1 cellular context compared by ENCODE assay signal in genomic region chr12:132986001-132986884, GRCh38.
TF ChIP-seq lines count a peak whose summit lies in the region.

Gene ZNF26, plus strand, starts transcription at chr12:132986367. Its CDS starts 474 bp downstream, at chr12:132986841.

TF ChIP-seq in HepG2, 621 proteins besides CTCF, POLR2A, EP300 and RAD21 (continued from another document and continues in another):
- TF ChIP-seq REST (IDR thresholded peaks at IDR 0.05; ENCODE audit: borderline replicate concordance in 1 of 2, low read depth in 1 of 2, low read length in 2 of 2) (no peak), HIVEP1 (CRISPR knock-in tag; IDR thresholded peaks at IDR 0.05) (no peak; the same call in 1 of the 2 replicates), ZBTB1 (CRISPR knock-in tag; IDR thresholded peaks at IDR 0.05; ENCODE audit: borderline replicate concordance) (no peak), PCBP1 (IDR thresholded peaks at IDR 0.05; ENCODE audit: borderline replicate concordance, low read depth, low read length) (no peak), SNAPC5 (CRISPR knock-in tag; IDR thresholded peaks at IDR 0.05; ENCODE audit: borderline replicate concordance) (0 out of 2 replicates have a peak, but pooled peaks have one; percentile 59), RFX1 (IDR thresholded peaks at IDR 0.05) (no peak), ZNF33B (CRISPR knock-in tag; IDR thresholded peaks at IDR 0.05) (no peak), IRF9 (CRISPR knock-in tag; IDR thresholded peaks at IDR 0.05; ENCODE audit: borderline replicate concordance) (peak; percentile 93), ZNF343 (CRISPR knock-in tag; IDR thresholded peaks at IDR 0.05) (peak; percentile 51; the same call in 1 of the 2 replicates), JUNB (CRISPR knock-in tag; IDR thresholded peaks at IDR 0.05; ENCODE audit: borderline replicate concordance) (no peak), ZNF605 (CRISPR knock-in tag; IDR thresholded peaks at IDR 0.05) (peak; percentile 65), ZEB1 (IDR thresholded peaks at IDR 0.05; ENCODE audit: insufficient replicate concordance, low read depth) (no peak), RELA (CRISPR knock-in tag; IDR thresholded peaks at IDR 0.05) (0 out of 2 replicates have a peak, but pooled peaks have one; percentile 53), ZNF17 (CRISPR knock-in tag; IDR thresholded peaks at IDR 0.05) (no peak), ZNF280B (CRISPR knock-in tag; IDR thresholded peaks at IDR 0.05; ENCODE audit: borderline replicate concordance) (no peak; the same call in 1 of the 2 replicates), SALL1 (CRISPR knock-in tag; IDR thresholded peaks at IDR 0.05) (peak; percentile 85), FOXK1 (CRISPR knock-in tag; IDR thresholded peaks at IDR 0.05; ENCODE audit: borderline replicate concordance, low read depth) (peak; percentile 93; the same call in 1 of the 2 replicates), TBX3 (IDR thresholded peaks at IDR 0.05; ENCODE audit: borderline replicate concordance) (no peak), PHF20 (CRISPR knock-in tag; IDR thresholded peaks at IDR 0.05) (peak; percentile 99), NPAS2 (CRISPR knock-in tag; IDR thresholded peaks at IDR 0.05; ENCODE audit: borderline replicate concordance) (no peak), TFDP1 (CRISPR knock-in tag; IDR thresholded peaks at IDR 0.05; ENCODE audit: borderline replicate concordance) (peak; percentile 76; the same call in 1 of the 2 replicates), ZNF276 (CRISPR knock-in tag; IDR thresholded peaks at IDR 0.05; ENCODE audit: low read depth) (no peak; the same call in 1 of the 2 replicates), NR2F2 (IDR thresholded peaks at IDR 0.05; ENCODE audit: borderline replicate concordance, low read depth) (no peak), ZNF275 (CRISPR knock-in tag; IDR thresholded peaks at IDR 0.05; ENCODE audit: borderline replicate concordance) (peak; percentile 49), ZNF83 (CRISPR knock-in tag; IDR thresholded peaks at IDR 0.05; ENCODE audit: borderline replicate concordance) (no peak; the same call in 1 of the 2 replicates), ZFP36L2 (CRISPR knock-in tag; IDR thresholded peaks at IDR 0.05) (no peak), HOXA7 (CRISPR knock-in tag; IDR thresholded peaks at IDR 0.05) (no peak), ZFYVE20 (CRISPR knock-in tag; IDR thresholded peaks at IDR 0.05; ENCODE audit: borderline replicate concordance, low read depth) (no peak), SP1 (IDR thresholded peaks at IDR 0.05) (no peak), SP1 (CRISPR knock-in tag; IDR thresholded peaks at IDR 0.05) (no peak; the same call in 1 of the 2 replicates), THRA (CRISPR knock-in tag; IDR thresholded peaks at IDR 0.05; ENCODE audit: borderline replicate concordance) (peak; percentile 61), PHB2 (IDR thresholded peaks at IDR 0.05; ENCODE audit: partially characterized antibody) (no peak), ZSCAN21 (CRISPR knock-in tag; IDR thresholded peaks at IDR 0.05; ENCODE audit: borderline replicate concordance) (no peak; the same call in 1 of the 2 replicates), CEBPG (CRISPR knock-in tag; IDR thresholded peaks at IDR 0.05) (0 out of 2 replicates have a peak, but pooled peaks have one; percentile 4), ARNT2 (CRISPR knock-in tag; IDR thresholded peaks at IDR 0.05; ENCODE audit: low read depth) (peak; percentile 84), ATF5 (CRISPR knock-in tag; IDR thresholded peaks at IDR 0.05; ENCODE audit: low read depth) (no peak), TSC22D2 (CRISPR knock-in tag; IDR thresholded peaks at IDR 0.05; ENCODE audit: borderline replicate concordance) (no peak), CHCHD3 (CRISPR knock-in tag; IDR thresholded peaks at IDR 0.05) (no peak), PAXIP1 (CRISPR knock-in tag; conservative IDR thresholded peaks at IDR 0.05) (peak; percentile 27; the same call in 1 of the 2 replicates), MYC (CRISPR knock-in tag; IDR thresholded peaks at IDR 0.05; ENCODE audit: borderline replicate concordance) (peak; percentile 96)
